ENCODE assay signal across 1 cellular context in the genomic region with DNA sequence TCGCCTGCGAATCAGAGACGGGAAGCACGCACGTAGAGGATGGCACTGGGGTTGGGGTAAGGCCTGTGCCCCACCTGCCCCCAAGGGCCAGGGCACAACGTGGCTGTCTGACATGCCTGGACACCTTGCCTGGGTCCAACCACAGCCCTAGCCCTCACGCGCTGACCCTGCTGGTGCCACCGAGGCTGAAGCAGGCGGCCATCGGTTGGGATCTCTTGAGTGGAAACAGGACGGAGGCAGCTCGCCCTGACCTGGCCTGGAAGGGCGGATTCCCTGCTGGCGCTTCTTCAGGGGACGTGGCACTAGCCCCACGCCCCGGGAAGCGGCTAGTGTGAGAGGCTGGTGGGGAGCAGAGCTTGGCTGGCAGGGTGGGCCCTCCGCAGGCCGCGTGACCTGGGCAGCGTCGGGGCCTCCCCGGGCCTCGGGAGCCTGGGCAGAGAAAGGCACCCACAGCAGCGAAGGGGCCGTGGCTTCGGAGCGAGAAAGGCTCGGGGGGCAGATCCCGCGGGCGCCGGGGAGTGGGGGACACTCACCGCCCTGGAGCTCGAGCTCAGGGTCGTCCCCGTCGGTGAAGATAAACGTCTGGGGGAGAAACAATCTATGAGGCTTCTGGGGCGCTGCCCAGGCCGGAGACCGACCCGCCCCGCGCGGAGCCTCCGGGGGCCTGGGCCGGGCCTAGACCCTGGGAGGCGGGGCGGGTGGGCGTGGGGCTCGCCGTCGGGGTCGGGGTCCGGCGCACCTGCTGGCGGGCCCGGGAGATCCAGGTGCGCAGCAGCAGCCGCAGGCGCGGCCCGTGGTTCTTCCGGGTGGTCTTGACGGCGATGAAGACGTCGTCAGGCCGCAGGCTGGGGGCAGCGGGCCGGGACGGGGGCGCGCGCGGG.
TF ChIP-seq lines count a peak whose summit lies in the region.

No MANE protein-coding gene starts in this region.

TF ChIP-seq in HepG2, 621 proteins besides CTCF, POLR2A, EP300 and RAD21 (continues in another document):
- TF ChIP-seq ZNF639 (CRISPR knock-in tag; conservative IDR thresholded peaks at IDR 0.05) (no peak; the same call in 1 of the 2 replicates), RFX3 (CRISPR knock-in tag; IDR thresholded peaks at IDR 0.05) (no peak), ERF (CRISPR knock-in tag; IDR thresholded peaks at IDR 0.05) (no peak), ZNF430 (CRISPR knock-in tag; IDR thresholded peaks at IDR 0.05) (no peak), ZHX1 (CRISPR knock-in tag; IDR thresholded peaks at IDR 0.05; ENCODE audit: low read depth) (0 out of 2 replicates have a peak, but pooled peaks have one; percentile 82), PHF8 (CRISPR knock-in tag; IDR thresholded peaks at IDR 0.05) (peak; percentile 69), TMF1 (CRISPR knock-in tag; IDR thresholded peaks at IDR 0.05; ENCODE audit: low read depth) (no peak; the same call in 1 of the 2 replicates), ZNF703 (CRISPR knock-in tag; IDR thresholded peaks at IDR 0.05; ENCODE audit: borderline replicate concordance) (no peak), ARHGAP35 (CRISPR knock-in tag; IDR thresholded peaks at IDR 0.05; ENCODE audit: borderline replicate concordance) (no peak), ZNF605 (CRISPR knock-in tag; IDR thresholded peaks at IDR 0.05) (no peak; the same call in 1 of the 2 replicates), TCF7 (IDR thresholded peaks at IDR 0.05; ENCODE audit: low read depth) (no peak), ZSCAN12 (CRISPR knock-in tag; IDR thresholded peaks at IDR 0.05) (no peak), ZNF841 (CRISPR knock-in tag; IDR thresholded peaks at IDR 0.05; ENCODE audit: borderline replicate concordance) (no peak), ZFX (CRISPR knock-in tag; IDR thresholded peaks at IDR 0.05; ENCODE audit: low read depth) (peak; percentile 78), IKZF4 (CRISPR knock-in tag; IDR thresholded peaks at IDR 0.05; ENCODE audit: borderline replicate concordance, low read depth, not compliant biosample characterization) (no peak), ZNF263 (CRISPR knock-in tag; IDR thresholded peaks at IDR 0.05) (no peak), ZBTB38 (CRISPR knock-in tag; IDR thresholded peaks at IDR 0.05) (peak; percentile 94), ZNF629 (CRISPR knock-in tag; conservative IDR thresholded peaks at IDR 0.05) (no peak), SNAI1 (CRISPR knock-in tag; IDR thresholded peaks at IDR 0.05; ENCODE audit: borderline replicate concordance) (0 out of 2 replicates have a peak, but pooled peaks have one; percentile 28), YEATS2 (CRISPR knock-in tag; IDR thresholded peaks at IDR 0.05; ENCODE audit: borderline replicate concordance) (0 out of 2 replicates have a peak, but pooled peaks have one; percentile 19), POLR2AphosphoS5 (IDR thresholded peaks at IDR 0.05; ENCODE audit: low read depth, low read length) (peak; percentile 34; the same call in 1 of the 2 replicates), TOPORS (CRISPR knock-in tag; IDR thresholded peaks at IDR 0.05) (no peak), CBX1 (IDR thresholded peaks at IDR 0.05; ENCODE audit: low read depth) (no peak), ZNF563 (CRISPR knock-in tag; IDR thresholded peaks at IDR 0.05) (peak; percentile 63; the same call in 1 of the 2 replicates), NR1H2 (CRISPR knock-in tag; IDR thresholded peaks at IDR 0.05; ENCODE audit: borderline replicate concordance, low read depth) (no peak), AHR (CRISPR knock-in tag; IDR thresholded peaks at IDR 0.05) (peak; percentile 34; the same call in 1 of the 2 replicates), ELK4 (CRISPR knock-in tag; IDR thresholded peaks at IDR 0.05; ENCODE audit: borderline replicate concordance) (no peak), HCFC1 (IDR thresholded peaks at IDR 0.05; ENCODE audit: low read depth, low read length) (no peak), HNRNPH1 (optimal IDR thresholded peaks at IDR 0.05; ENCODE audit: low read depth, low read length) (no peak), ZSCAN29 (CRISPR knock-in tag; conservative IDR thresholded peaks at IDR 0.05) (no peak), FOXC1 (CRISPR knock-in tag; IDR thresholded peaks at IDR 0.05; ENCODE audit: borderline replicate concordance) (0 out of 2 replicates have a peak, but pooled peaks have one; percentile 19), ADNP (CRISPR knock-in tag; IDR thresholded peaks at IDR 0.05) (no peak), NPAS2 (CRISPR knock-in tag; IDR thresholded peaks at IDR 0.05; ENCODE audit: borderline replicate concordance) (no peak), MXD3 (CRISPR knock-in tag; IDR thresholded peaks at IDR 0.05) (0 out of 2 replicates have a peak, but pooled peaks have one; percentile 48), RFX1 (IDR thresholded peaks at IDR 0.05) (no peak), EEA1 (CRISPR knock-in tag; IDR thresholded peaks at IDR 0.05; ENCODE audit: borderline replicate concordance) (peak; percentile 83; the same call in 1 of the 2 replicates), KAT7 (CRISPR knock-in tag; IDR thresholded peaks at IDR 0.05; ENCODE audit: borderline replicate concordance) (no peak), ZNF337 (CRISPR knock-in tag; IDR thresholded peaks at IDR 0.05; ENCODE audit: borderline replicate concordance, low read depth) (no peak), ZNF761 (CRISPR knock-in tag; conservative IDR thresholded peaks at IDR 0.05) (no peak), DPF2 (CRISPR knock-in tag; IDR thresholded peaks at IDR 0.05; ENCODE audit: borderline replicate concordance, low read depth) (peak; percentile 12; the same call in 1 of the 2 replicates), ZSCAN31 (CRISPR knock-in tag; IDR thresholded peaks at IDR 0.05; ENCODE audit: low read depth) (peak; percentile 72; the same call in 1 of the 2 replicates), POGK (CRISPR knock-in tag; conservative IDR thresholded peaks at IDR 0.05) (peak; percentile 36; the same call in 1 of the 2 replicates)
- TF ChIP-seq, protein P1, sequence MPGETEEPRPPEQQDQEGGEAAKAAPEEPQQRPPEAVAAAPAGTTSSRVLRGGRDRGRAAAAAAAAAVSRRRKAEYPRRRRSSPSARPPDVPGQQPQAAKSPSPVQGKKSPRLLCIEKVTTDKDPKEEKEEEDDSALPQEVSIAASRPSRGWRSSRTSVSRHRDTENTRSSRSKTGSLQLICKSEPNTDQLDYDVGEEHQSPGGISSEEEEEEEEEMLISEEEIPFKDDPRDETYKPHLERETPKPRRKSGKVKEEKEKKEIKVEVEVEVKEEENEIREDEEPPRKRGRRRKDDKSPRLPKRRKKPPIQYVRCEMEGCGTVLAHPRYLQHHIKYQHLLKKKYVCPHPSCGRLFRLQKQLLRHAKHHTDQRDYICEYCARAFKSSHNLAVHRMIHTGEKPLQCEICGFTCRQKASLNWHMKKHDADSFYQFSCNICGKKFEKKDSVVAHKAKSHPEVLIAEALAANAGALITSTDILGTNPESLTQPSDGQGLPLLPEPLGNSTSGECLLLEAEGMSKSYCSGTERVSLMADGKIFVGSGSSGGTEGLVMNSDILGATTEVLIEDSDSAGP (CRISPR knock-in tag; IDR thresholded peaks at IDR 0.05; ENCODE audit: borderline replicate concordance), result peak; percentile 80
- TF ChIP-seq, protein P2, sequence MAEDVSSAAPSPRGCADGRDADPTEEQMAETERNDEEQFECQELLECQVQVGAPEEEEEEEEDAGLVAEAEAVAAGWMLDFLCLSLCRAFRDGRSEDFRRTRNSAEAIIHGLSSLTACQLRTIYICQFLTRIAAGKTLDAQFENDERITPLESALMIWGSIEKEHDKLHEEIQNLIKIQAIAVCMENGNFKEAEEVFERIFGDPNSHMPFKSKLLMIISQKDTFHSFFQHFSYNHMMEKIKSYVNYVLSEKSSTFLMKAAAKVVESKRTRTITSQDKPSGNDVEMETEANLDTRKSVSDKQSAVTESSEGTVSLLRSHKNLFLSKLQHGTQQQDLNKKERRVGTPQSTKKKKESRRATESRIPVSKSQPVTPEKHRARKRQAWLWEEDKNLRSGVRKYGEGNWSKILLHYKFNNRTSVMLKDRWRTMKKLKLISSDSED (CRISPR knock-in tag; IDR thresholded peaks at IDR 0.05), result 0 out of 2 replicates have a peak, but pooled peaks have one; percentile 53
- TF ChIP-seq, protein P3, sequence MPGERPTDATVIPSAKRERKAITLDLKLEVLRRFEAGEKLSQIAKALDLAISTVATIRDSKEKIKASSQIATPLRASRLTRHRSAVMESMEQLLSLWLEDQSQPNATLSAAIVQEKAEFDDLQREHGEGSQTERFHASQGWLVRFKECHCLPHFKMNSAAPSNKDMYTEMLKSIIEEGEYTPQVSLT (CRISPR knock-in tag; IDR thresholded peaks at IDR 0.05; ENCODE audit: borderline replicate concordance, low read depth), result no peak
- TF ChIP-seq, protein P4, sequence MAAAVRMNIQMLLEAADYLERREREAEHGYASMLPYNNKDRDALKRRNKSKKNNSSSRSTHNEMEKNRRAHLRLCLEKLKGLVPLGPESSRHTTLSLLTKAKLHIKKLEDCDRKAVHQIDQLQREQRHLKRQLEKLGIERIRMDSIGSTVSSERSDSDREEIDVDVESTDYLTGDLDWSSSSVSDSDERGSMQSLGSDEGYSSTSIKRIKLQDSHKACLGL (CRISPR knock-in tag; IDR thresholded peaks at IDR 0.05), result 0 out of 2 replicates have a peak, but pooled peaks have one; percentile 43
- TF ChIP-seq, protein P5, sequence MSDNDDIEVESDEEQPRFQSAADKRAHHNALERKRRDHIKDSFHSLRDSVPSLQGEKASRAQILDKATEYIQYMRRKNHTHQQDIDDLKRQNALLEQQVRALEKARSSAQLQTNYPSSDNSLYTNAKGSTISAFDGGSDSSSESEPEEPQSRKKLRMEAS (IDR thresholded peaks at IDR 0.05), result peak; percentile 46
- TF ChIP-seq, protein P6, sequence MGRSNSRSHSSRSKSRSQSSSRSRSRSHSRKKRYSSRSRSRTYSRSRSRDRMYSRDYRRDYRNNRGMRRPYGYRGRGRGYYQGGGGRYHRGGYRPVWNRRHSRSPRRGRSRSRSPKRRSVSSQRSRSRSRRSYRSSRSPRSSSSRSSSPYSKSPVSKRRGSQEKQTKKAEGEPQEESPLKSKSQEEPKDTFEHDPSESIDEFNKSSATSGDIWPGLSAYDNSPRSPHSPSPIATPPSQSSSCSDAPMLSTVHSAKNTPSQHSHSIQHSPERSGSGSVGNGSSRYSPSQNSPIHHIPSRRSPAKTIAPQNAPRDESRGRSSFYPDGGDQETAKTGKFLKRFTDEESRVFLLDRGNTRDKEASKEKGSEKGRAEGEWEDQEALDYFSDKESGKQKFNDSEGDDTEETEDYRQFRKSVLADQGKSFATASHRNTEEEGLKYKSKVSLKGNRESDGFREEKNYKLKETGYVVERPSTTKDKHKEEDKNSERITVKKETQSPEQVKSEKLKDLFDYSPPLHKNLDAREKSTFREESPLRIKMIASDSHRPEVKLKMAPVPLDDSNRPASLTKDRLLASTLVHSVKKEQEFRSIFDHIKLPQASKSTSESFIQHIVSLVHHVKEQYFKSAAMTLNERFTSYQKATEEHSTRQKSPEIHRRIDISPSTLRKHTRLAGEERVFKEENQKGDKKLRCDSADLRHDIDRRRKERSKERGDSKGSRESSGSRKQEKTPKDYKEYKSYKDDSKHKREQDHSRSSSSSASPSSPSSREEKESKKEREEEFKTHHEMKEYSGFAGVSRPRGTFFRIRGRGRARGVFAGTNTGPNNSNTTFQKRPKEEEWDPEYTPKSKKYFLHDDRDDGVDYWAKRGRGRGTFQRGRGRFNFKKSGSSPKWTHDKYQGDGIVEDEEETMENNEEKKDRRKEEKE (IDR thresholded peaks at IDR 0.05), result no peak
